1 cellular context compared by ENCODE assay signal in the genomic region with DNA sequence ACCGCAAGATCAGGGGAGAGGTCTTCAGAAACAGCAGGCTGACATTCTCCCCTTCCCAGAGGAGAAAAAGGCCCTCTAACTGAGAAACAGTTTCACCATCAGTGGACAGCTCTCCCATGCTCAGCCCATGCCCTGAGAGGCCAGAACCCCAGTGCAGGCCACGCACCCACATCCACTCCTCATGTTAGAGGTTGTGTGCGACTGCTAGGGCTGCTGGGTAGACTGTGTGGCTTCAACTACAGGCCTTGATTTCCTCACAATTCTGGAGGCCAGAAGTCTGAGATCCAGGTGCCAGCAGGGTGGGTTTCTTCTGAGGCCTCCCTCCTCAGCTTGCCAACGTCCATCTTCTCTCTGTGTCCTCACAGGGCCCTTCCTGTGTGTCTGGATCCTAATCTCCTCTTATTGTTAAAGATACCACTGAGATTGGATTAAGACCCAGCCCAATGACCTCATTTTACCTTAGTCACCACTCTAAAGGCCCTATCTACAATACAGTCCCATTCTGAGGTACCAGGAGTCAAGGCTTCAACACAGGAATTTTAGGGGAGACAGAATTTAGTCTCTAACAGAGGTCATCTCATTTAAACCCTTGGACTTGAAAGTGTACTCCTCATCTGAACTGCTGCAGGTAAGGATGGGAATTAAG.
TF ChIP-seq lines count a peak whose summit lies in the region.

No MANE protein-coding gene starts in this region.

TF ChIP-seq in K562, 482 proteins besides CTCF, POLR2A, EP300 and RAD21 (continued from another document):
- TF ChIP-seq, protein P1, sequence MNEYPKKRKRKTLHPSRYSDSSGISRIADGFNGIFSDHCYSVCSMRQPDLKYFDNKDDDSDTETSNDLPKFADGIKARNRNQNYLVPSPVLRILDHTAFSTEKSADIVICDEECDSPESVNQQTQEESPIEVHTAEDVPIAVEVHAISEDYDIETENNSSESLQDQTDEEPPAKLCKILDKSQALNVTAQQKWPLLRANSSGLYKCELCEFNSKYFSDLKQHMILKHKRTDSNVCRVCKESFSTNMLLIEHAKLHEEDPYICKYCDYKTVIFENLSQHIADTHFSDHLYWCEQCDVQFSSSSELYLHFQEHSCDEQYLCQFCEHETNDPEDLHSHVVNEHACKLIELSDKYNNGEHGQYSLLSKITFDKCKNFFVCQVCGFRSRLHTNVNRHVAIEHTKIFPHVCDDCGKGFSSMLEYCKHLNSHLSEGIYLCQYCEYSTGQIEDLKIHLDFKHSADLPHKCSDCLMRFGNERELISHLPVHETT (CRISPR knock-in tag; conservative IDR thresholded peaks at IDR 0.05 in 1 of 2, IDR thresholded peaks at IDR 0.05 in 1 of 2) = 0 out of 4 replicates have a peak, but pooled peaks of 1 of the 2 experiments have one; percentile 15
- 0 out of 2 replicates have a peak, but pooled peaks have one; percentile 42 for TF ChIP-seq ZNF395 (CRISPR knock-in tag; IDR thresholded peaks at IDR 0.05)
- no peak for TF ChIP-seq WHSC1 (IDR thresholded peaks at IDR 0.05; ENCODE audit: low read length)
- 0 out of 2 replicates have a peak, but pooled peaks have one; percentile 38 for TF ChIP-seq MAFG (tag; conservative IDR thresholded peaks at IDR 0.05)
- TF ChIP-seq ZMIZ1 (IDR thresholded peaks at IDR 0.05; ENCODE audit: low read depth in 2 of 2, low read length in 2 of 2) = no peak
- 0 out of 2 replicates have a peak, but pooled peaks have one; percentile 26 for TF ChIP-seq ETV1 (tag; conservative IDR thresholded peaks at IDR 0.05; ENCODE audit: low read depth)
- TF ChIP-seq DMBX1 (CRISPR knock-in tag; IDR thresholded peaks at IDR 0.05; ENCODE audit: borderline replicate concordance) = peak; percentile 91
- TF ChIP-seq MXI1 (IDR thresholded peaks at IDR 0.05; ENCODE audit: low read depth, low read length) = no peak
- TF ChIP-seq CXXC5 (CRISPR knock-in tag; IDR thresholded peaks at IDR 0.05) = 0 out of 2 replicates have a peak, but pooled peaks have one; percentile 53
- TF ChIP-seq ZC3H8 (IDR thresholded peaks at IDR 0.05) = no peak
- TF ChIP-seq, protein P2, sequence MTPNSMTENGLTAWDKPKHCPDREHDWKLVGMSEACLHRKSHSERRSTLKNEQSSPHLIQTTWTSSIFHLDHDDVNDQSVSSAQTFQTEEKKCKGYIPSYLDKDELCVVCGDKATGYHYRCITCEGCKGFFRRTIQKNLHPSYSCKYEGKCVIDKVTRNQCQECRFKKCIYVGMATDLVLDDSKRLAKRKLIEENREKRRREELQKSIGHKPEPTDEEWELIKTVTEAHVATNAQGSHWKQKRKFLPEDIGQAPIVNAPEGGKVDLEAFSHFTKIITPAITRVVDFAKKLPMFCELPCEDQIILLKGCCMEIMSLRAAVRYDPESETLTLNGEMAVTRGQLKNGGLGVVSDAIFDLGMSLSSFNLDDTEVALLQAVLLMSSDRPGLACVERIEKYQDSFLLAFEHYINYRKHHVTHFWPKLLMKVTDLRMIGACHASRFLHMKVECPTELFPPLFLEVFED (CRISPR knock-in tag; conservative IDR thresholded peaks at IDR 0.05) = 0 out of 2 replicates have a peak, but pooled peaks have one; percentile 42
- no peak for TF ChIP-seq CSDE1 (IDR thresholded peaks at IDR 0.05)
- peak; percentile 71 for TF ChIP-seq ATF7 (IDR thresholded peaks at IDR 0.05)
- TF ChIP-seq, protein P3, sequence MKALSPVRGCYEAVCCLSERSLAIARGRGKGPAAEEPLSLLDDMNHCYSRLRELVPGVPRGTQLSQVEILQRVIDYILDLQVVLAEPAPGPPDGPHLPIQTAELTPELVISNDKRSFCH (CRISPR knock-in tag; IDR thresholded peaks at IDR 0.05) = no peak
- TF ChIP-seq, protein P3 (tag; IDR thresholded peaks at IDR 0.05) = 0 out of 2 replicates have a peak, but pooled peaks have one; percentile 48
- TF ChIP-seq, protein P4, sequence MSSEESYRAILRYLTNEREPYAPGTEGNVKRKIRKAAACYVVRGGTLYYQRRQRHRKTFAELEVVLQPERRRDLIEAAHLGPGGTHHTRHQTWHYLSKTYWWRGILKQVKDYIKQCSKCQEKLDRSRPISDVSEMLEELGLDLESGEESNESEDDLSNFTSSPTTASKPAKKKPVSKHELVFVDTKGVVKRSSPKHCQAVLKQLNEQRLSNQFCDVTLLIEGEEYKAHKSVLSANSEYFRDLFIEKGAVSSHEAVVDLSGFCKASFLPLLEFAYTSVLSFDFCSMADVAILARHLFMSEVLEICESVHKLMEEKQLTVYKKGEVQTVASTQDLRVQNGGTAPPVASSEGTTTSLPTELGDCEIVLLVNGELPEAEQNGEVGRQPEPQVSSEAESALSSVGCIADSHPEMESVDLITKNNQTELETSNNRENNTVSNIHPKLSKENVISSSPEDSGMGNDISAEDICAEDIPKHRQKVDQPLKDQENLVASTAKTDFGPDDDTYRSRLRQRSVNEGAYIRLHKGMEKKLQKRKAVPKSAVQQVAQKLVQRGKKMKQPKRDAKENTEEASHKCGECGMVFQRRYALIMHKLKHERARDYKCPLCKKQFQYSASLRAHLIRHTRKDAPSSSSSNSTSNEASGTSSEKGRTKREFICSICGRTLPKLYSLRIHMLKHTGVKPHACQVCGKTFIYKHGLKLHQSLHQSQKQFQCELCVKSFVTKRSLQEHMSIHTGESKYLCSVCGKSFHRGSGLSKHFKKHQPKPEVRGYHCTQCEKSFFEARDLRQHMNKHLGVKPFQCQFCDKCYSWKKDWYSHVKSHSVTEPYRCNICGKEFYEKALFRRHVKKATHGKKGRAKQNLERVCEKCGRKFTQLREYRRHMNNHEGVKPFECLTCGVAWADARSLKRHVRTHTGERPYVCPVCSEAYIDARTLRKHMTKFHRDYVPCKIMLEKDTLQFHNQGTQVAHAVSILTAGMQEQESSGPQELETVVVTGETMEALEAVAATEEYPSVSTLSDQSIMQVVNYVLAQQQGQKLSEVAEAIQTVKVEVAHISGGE (CRISPR knock-in tag; IDR thresholded peaks at IDR 0.05) = no peak
- TF ChIP-seq SIX5 (IDR thresholded peaks at IDR 0.05; ENCODE audit: borderline replicate concordance in 1 of 2, insufficient read depth in 1 of 2, low read depth in 1 of 2, low read length in 2 of 2) = no peak
- no peak for TF ChIP-seq SAFB (IDR thresholded peaks at IDR 0.05; ENCODE audit: borderline replicate concordance, low read depth, low read length)
